8 cellular contexts compared by ENCODE assay signal in genomic region chrX:135707880-135708279, GRCh38. TPM values are rescaled to one million over a fixed set of nuclear protein-coding genes. Genes with fewer than 3 reads are reported as not detected.
A peak's percentile ranks its signal among the peaks of the same experiment; 100 is the strongest.
DNase-seq lines count a peak whose midpoint lies in the region; ATAC-seq, FAIRE-seq and TF ChIP-seq lines count a peak whose summit lies in the region.

No MANE protein-coding gene starts in this region.

- no peaks in the 10 kb centered on the region for H3K9me3 Mint-ChIP-seq in stimulated activated naive CD8-positive, alpha-beta T cell treated with anti-CD3 and anti-CD28 coated beads, Interleukin-15, amount 100 ng/mL, for 72 hours

- no peak overlapping the region for H3K27ac Mint-ChIP-seq in stimulated activated naive CD8-positive, alpha-beta T cell treated with anti-CD3 and anti-CD28 coated beads, Interleukin-15, amount 100 ng/mL, for 72 hours

- FAIRE-seq in GM12891 (lab: Jason Lieb, UNC) = no peak

- H3K4me3 Mint-ChIP-seq in stimulated activated naive CD8-positive, alpha-beta T cell treated with anti-CD3 and anti-CD28 coated beads, Interleukin-15, amount 100 ng/mL, for 72 hours = no peak overlapping the region

- ATAC-seq in stimulated activated naive CD8-positive, alpha-beta T cell treated with anti-CD3 and anti-CD28 coated beads, Interleukin-15, amount 100 ng/mL, for 72 hours = peak; percentile 59
- ATAC-seq in HG02678 (IDR thresholded peaks at IDR 0.05; ENCODE audit: unreplicated experiment) = no peak

- H3K27me3 Mint-ChIP-seq in stimulated activated naive CD8-positive, alpha-beta T cell treated with anti-CD3 and anti-CD28 coated beads, Interleukin-15, amount 100 ng/mL, for 72 hours = no peaks in the 10 kb centered on the region

- no peak for TF ChIP-seq POLR2A in GM12891 (IDR thresholded peaks at IDR 0.05; ENCODE audit: low read depth, low read length)

- DNase-seq in A172 (ENCODE audit: low spot score) (peak; percentile 3), GM12891 (ENCODE audit: insufficient read length, low spot score) (peak; percentile 13), NCI-H526 treated with DMSO at 0.1 percent for 48 hours (lab: John Stamatoyannopoulos, UW) (peak; percentile 25), cerebellar cortex (ENCODE audit: low spot score) (peak; percentile 32), NCI-H345 treated with DMSO at 0.1 percent for 48 hours (lab: John Stamatoyannopoulos, UW; ENCODE audit: unreplicated experiment) (no peak), putamen (ENCODE audit: low spot score) (no peak)
- DNase-seq in stimulated activated naive CD8-positive, alpha-beta T cell treated with anti-CD3 and anti-CD28 coated beads, Interleukin-15, amount 100 ng/mL, for 72 hours = peak; percentile 32 to 42

- H3K4me1 Mint-ChIP-seq in stimulated activated naive CD8-positive, alpha-beta T cell treated with anti-CD3 and anti-CD28 coated beads, Interleukin-15, amount 100 ng/mL, for 72 hours = no peaks in the 10 kb centered on the region

TF ChIP-seq in GM12891, 5 proteins besides CTCF, POLR2A, EP300 and RAD21:
- TF ChIP-seq POLR2AphosphoS5 (IDR thresholded peaks at IDR 0.05; ENCODE audit: low read depth, low read length) (no peak), TAF1 (IDR thresholded peaks at IDR 0.05; ENCODE audit: low read depth, low read length) (no peak), POU2F2 (IDR thresholded peaks at IDR 0.05; ENCODE audit: low read depth, low read length) (no peak), PAX5 (IDR thresholded peaks at IDR 0.05; ENCODE audit: insufficient read depth, low read length, severe bottlenecking) (no peak), SPI1 (IDR thresholded peaks at IDR 0.05; ENCODE audit: low read depth, low read length) (no peak)

RNA-seq across cellular contexts. Expression of gene CT45A1, which starts 5.6 kb away (rescaled TPM):
- not detected in 2 replicates for total RNA-seq in A172 (2014; rRNA removed; shearing (Covaris generic))
- not detected for polyA plus RNA-seq in GM12891 (2012; ENCODE audit: low read depth, missing spikeins)

Comparison
In these comparisons a context has a peak if more than half of its experiments do, and no peak if none do; other contexts are left out.
1. DNase-seq: peak in A172 (single experiment), GM12891 (single experiment), NCI-H526 treated with DMSO at 0.1 percent for 48 hours (single experiment), cerebellar cortex (single experiment) and stimulated activated naive CD8-positive, alpha-beta T cell treated with anti-CD3 and anti-CD28 coated beads, Interleukin-15, amount 100 ng/mL, for 72 hours (2 of 2); none in NCI-H345 treated with DMSO at 0.1 percent for 48 hours (single experiment) and putamen (single experiment).